In the genomic region with DNA sequence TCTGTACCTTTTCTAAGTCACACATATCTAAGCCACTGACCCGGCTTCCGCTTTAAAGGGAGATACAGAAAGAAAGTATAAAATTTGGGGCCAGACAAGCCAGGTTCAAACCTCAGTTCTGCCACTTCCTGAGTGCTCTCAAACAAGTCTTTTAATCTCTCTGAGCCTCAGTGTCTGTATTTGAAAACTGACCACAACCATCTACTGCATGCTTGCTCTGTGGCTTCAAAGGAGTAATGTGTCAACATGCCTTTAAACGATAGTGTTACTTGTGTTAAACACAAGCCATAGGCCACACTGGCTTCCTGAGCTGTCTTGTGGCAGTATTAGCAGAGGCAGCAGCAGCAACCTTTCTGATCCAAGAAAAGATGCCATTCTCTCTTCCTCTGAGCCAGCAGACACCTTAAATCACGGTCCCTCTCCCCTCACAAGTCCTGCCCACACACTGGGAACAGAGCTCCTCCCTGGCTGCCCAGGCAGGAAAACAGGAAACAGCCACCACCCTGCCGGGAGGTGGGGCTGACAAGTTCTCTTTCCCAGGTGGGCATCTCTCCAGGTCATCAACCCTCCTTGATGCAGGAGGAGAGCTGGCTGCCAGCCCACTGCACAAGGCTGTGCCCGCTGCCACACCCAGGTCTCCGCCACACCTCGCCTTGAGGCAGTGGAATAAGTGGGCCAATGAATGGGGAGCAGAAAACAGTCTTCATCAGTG, we compare ENCODE assay signal across 8 cellular contexts. TPM values are rescaled to one million over a fixed set of nuclear protein-coding genes. Genes with fewer than 3 reads are reported as not detected.
A peak's percentile ranks its signal among the peaks of the same experiment; 100 is the strongest.
DNase-seq lines count a peak whose midpoint lies in the region; ATAC-seq and TF ChIP-seq lines count a peak whose summit lies in the region.

No MANE protein-coding gene starts in this region.

- in situ Hi-C loops in gastrocnemius medialis (cut with MboI; ENCODE audit: low sequenced_read_pairs in 4 of 4) = loop anchor here (25.0 kb wide), 3 partner anchors 91 to 309 kb away; a partner anchor contains a TSS

- ATAC-seq in gastrocnemius medialis = no peak
- ATAC-seq in GM18511 (IDR thresholded peaks at IDR 0.05; ENCODE audit: unreplicated experiment) = no peak
- ATAC-seq in GM18909 (IDR thresholded peaks at IDR 0.05; ENCODE audit: poor library complexity, unreplicated experiment) = no peak
- ATAC-seq in HG02678 (IDR thresholded peaks at IDR 0.05; ENCODE audit: unreplicated experiment) = no peak

- peak; percentile 7 for DNase-seq in activated CD8-positive, alpha-beta memory T cell treated with anti-CD3 and anti-CD28 coated beads, Interleukin-2, amount 50 U/mL, for 1 hour (ENCODE audit: extremely low read depth)
- DNase-seq in activated CD8-positive, alpha-beta memory T cell treated with anti-CD3 and anti-CD28 coated beads, Interleukin-2, amount 50 U/mL, for 4 hours = no peak
- DNase-seq in SW480 (ENCODE audit: low spot score) (peak; percentile 93), epithelial cell of esophagus (ENCODE audit: low read depth) (peak; percentile 78), gastrocnemius medialis (no peak)

- no peak overlapping the region for H3K4me3 ChIP-seq in epithelial cell of esophagus (ENCODE audit: low read length)
- no peak overlapping the region for H3K4me3 ChIP-seq in gastrocnemius medialis

- intact Hi-C loops in gastrocnemius medialis (cut with DNase I; ENCODE audit: low total_unique reads) = no loop called here

- H3K27me3 ChIP-seq in gastrocnemius medialis = no peaks in the 10 kb centered on the region

- no peak for TF ChIP-seq CTCF in epithelial cell of esophagus (IDR thresholded peaks at IDR 0.05; ENCODE audit: insufficient read depth, low read depth, low read length, missing control alignments)
- TF ChIP-seq CTCF in gastrocnemius medialis (IDR thresholded peaks at IDR 0.05 in 4 of 5, conservative IDR thresholded peaks at IDR 0.05 in 1 of 5) = no peak

- TF ChIP-seq POLR2A in gastrocnemius medialis (IDR thresholded peaks at IDR 0.05) = no peak

- H3K9me3 ChIP-seq in gastrocnemius medialis = no peaks in the 10 kb centered on the region

- peak overlapping the region in 3 of 4 donors; percentile 5 to 18 (median 14) for H3K27ac ChIP-seq in gastrocnemius medialis

- H3K4me1 ChIP-seq in gastrocnemius medialis = peaks cover 0 to 8% of the 10 kb centered on the region in 2 donors

- no peaks in the 10 kb centered on the region for H3K36me3 ChIP-seq in gastrocnemius medialis

RNA-seq across cellular contexts. Expression of a gene that starts 10.7 kb away (rescaled TPM):
- total RNA-seq in gastrocnemius medialis = 10 to 100 TPM in 1 of 4 donors, 1 to 10 TPM in 3; 5.8 to 11.1 (median 7.9) TPM

RNA-seq across cellular contexts. Expression of a gene that starts 44.0 kb away (rescaled TPM):
- not detected for total RNA-seq in gastrocnemius medialis

Comparison
In these comparisons a context has a peak if more than half of its experiments do, and no peak if none do; other contexts are left out.
1. DNase-seq: peak in activated CD8-positive, alpha-beta memory T cell treated with anti-CD3 and anti-CD28 coated beads, Interleukin-2, amount 50 U/mL, for 1 hour (single experiment), SW480 (single experiment) and epithelial cell of esophagus (single experiment); none in activated CD8-positive, alpha-beta memory T cell treated with anti-CD3 and anti-CD28 coated beads, Interleukin-2, amount 50 U/mL, for 4 hours (single experiment) and gastrocnemius medialis (0 of 2).